30 cellular contexts compared by ENCODE assay signal in genomic region chr5:4987431-4987830, GRCh38.
"Had no signal": no experiment of that assay in that cellular context is flagged by ENCODE, and none has a peak within 500 bp of the region (broad histone marks: within the 10 kb centered on the region; RNA-seq: fewer than 3 reads in every experiment).

No MANE protein-coding gene starts in this region.

- DNase-seq: activated B cell treated with CpG ODN at 0.5 μM for 24 hours; activated CD4-positive, alpha-beta T cell treated with anti-CD3 and anti-CD28 coated beads for 48 hours; activated CD4-positive, alpha-beta T cell treated with anti-CD3 and anti-CD28 coated beads, Interleukin-2, amount 50 U/mL, for 1 hour; activated CD4-positive, alpha-beta T cell treated with anti-CD3 and anti-CD28 coated beads, Interleukin-2, amount 50 U/mL, for 48 hours; activated CD8-positive, alpha-beta memory T cell treated with anti-CD3 and anti-CD28 coated beads for 24 hours; activated CD8-positive, alpha-beta T cell treated with anti-CD3 and anti-CD28 coated beads for 36 hours; activated effector memory CD4-positive, alpha-beta T cell treated with Interleukin-2 at 50 U/mL for 16 hours; activated gamma-delta T cell treated with Interleukin-2 at 50 U/mL for 16 hours; activated naive CD4-positive, alpha-beta T cell treated with anti-CD3 and anti-CD28 coated beads, Interleukin-2, amount 50 U/mL, for 16 hours; activated naive CD4-positive, alpha-beta T cell treated with Interleukin-2 at 50 U/mL for 16 hours; activated T-cell treated with anti-CD3 and anti-CD28 coated beads, Interleukin-2, amount 50 U/mL, for 4 hours; amniotic stem cell; anterior cingulate cortex; central memory CD4-positive, alpha-beta T cell; cerebellar nuclear complex; colonic mucosa; dorsolateral prefrontal cortex; effector memory CD4-positive, alpha-beta T cell; endodermal cell; foreskin melanocyte; T-helper 1 cell; T-helper 17 cell; T1000; WERI-Rb-1 had no signal

- H3K27ac ChIP-seq: breast epithelium, cardiac muscle cell, colonic mucosa, dorsolateral prefrontal cortex, gastroesophageal sphincter, WERI-Rb-1 had no signal

- H3K27me3 ChIP-seq: breast epithelium, cardiac muscle cell, colonic mucosa, gastroesophageal sphincter had no signal

- H3K9me3 ChIP-seq: breast epithelium, colonic mucosa, gastroesophageal sphincter had no signal

- ATAC-seq: activated CD4-positive, CD25-positive, alpha-beta regulatory T cell treated with anti-CD3 and anti-CD28 coated beads, Interleukin-2, amount 50 U/mL, for 24 hours; activated CD8-positive, alpha-beta T cell treated with anti-CD3 and anti-CD28 coated beads for 36 hours; activated T-cell treated with anti-CD3 and anti-CD28 coated beads, Interleukin-2, amount 50 U/mL, for 4 hours; activated T-helper 17 cell treated with anti-CD3 and anti-CD28 coated beads, Interleukin-2, amount 50 U/mL, for 72 hours; esophagus mucosa; gastroesophageal sphincter; T-helper 17 cell had no signal

- H3K4me1 ChIP-seq: breast epithelium, colonic mucosa, gastroesophageal sphincter had no signal

- H3K36me3 ChIP-seq: breast epithelium, cardiac muscle cell, colonic mucosa, gastroesophageal sphincter, WERI-Rb-1 had no signal

- H3K4me3 ChIP-seq: breast epithelium, cardiac muscle cell, colonic mucosa, dorsolateral prefrontal cortex, gastroesophageal sphincter had no signal
